ENCODE assay signal across 11 cellular contexts in the genomic region with DNA sequence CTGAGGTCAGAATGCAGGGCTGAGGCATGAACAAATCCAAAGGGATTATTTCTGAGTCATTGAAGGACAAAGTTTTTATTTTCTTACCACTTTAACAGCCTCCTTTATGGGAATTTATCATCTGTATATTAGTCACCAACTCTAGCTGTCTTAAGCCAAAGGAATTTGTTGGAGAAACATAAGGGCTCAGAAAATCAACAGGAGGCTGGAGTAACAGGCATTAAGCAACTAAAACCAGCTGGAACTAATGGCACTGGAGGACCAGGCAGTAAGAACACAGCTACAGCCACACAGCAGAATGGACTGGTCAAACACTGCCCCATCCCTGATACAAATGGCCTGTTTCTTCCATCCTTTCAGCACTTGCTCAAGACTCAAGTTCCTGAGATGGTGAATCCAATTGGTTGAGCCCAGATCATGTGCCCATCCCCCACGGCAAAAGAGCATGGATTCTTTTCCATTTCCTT.
DNase-seq lines count a peak whose midpoint lies in the region; ATAC-seq and TF ChIP-seq lines count a peak whose summit lies in the region.
"Had no signal": no experiment of that assay in that cellular context is flagged by ENCODE, and none has a peak within 500 bp of the region (broad histone marks: within the 10 kb centered on the region; RNA-seq: fewer than 3 reads in every experiment).

No MANE protein-coding gene starts in this region.

- H3K14ac ChIP-seq in trophoblast cell (ENCODE audit: low read length), result no peak overlapping the region

- H2BK12ac ChIP-seq in trophoblast cell (ENCODE audit: low read length), result no peak overlapping the region

- H2AK5ac ChIP-seq in trophoblast cell (ENCODE audit: low read length), result no peak overlapping the region

- no peak for ATAC-seq in naive thymus-derived CD8-positive, alpha-beta T cell

- H3K27me3 Mint-ChIP-seq in naive thymus-derived CD8-positive, alpha-beta T cell, result no peaks in the 10 kb centered on the region
- H3K27me3 Mint-ChIP-seq: activated B cell treated with CpG ODN at 0.5 μM for 24 hours had no signal

- H4K12ac ChIP-seq in trophoblast cell (ENCODE audit: low read depth, low read length), result no peak overlapping the region

- DNase-seq in EL (peak; percentile 93), SJSA1 (ENCODE audit: low read depth in 1 of 2, low spot score in 2 of 2) (peak in 1 of 2 experiments; percentile 53), fibroblast of gingiva (ENCODE audit: low read depth) (peak; percentile 95), trophoblast cell (peak; percentile 29 to 59), spleen (no peak), NCI-H345 treated with DMSO at 0.1 percent for 48 hours (lab: John Stamatoyannopoulos, UW; ENCODE audit: unreplicated experiment) (no peak), G401 (ENCODE audit: low spot score) (no peak)
- DNase-seq in naive thymus-derived CD8-positive, alpha-beta T cell, result no peak
- DNase-seq: activated B cell treated with CpG ODN at 0.5 μM for 24 hours; activated naive CD4-positive, alpha-beta T cell; NCI-H1694 had no signal

- H3K4me2 ChIP-seq in trophoblast cell (ENCODE audit: low read length), result no peak overlapping the region

- no peaks in the 10 kb centered on the region for H3K79me2 ChIP-seq in trophoblast cell (ENCODE audit: control insufficient read depth, insufficient read depth, low read length, poor library complexity)

- no peak for TF ChIP-seq CTCF in spleen (IDR thresholded peaks at IDR 0.05 in 8 of 11, conservative IDR thresholded peaks at IDR 0.05 in 3 of 11)

- H3K4me3 Mint-ChIP-seq in naive thymus-derived CD8-positive, alpha-beta T cell, result no peak overlapping the region
- H3K4me3 Mint-ChIP-seq: activated B cell treated with CpG ODN at 0.5 μM for 24 hours had no signal

- no peak overlapping the region for H4K8ac ChIP-seq in trophoblast cell (ENCODE audit: low read depth, low read length)

- no peak for TF ChIP-seq POLR2A in spleen (IDR thresholded peaks at IDR 0.05)

- H4K91ac ChIP-seq in trophoblast cell (ENCODE audit: low read depth, low read length), result no peak overlapping the region

- H3K36me3 Mint-ChIP-seq in naive thymus-derived CD8-positive, alpha-beta T cell, result no peaks in the 10 kb centered on the region

- no peak overlapping the region for H3K23ac ChIP-seq in trophoblast cell (ENCODE audit: low read length)

- in situ Hi-C loops in G401 (cut with HindIII; ENCODE audit: low sequenced_read_pairs), result no loop called here

- no peaks in the 10 kb centered on the region for H3K9me3 Mint-ChIP-seq in naive thymus-derived CD8-positive, alpha-beta T cell
- H3K9me3 Mint-ChIP-seq: activated B cell treated with CpG ODN at 0.5 μM for 24 hours had no signal

- H3K79me1 ChIP-seq in trophoblast cell (ENCODE audit: low read length), result no peaks in the 10 kb centered on the region

- peaks cover 21% of the 10 kb centered on the region for H3K4me1 ChIP-seq in SJSA1 (replicated peaks)
- peaks cover 0 to 4% of the 10 kb centered on the region in 2 experiments for H3K4me1 ChIP-seq in trophoblast cell (ENCODE audit: control insufficient read depth in 1 of 2, insufficient read depth in 2 of 2, low read length in 2 of 2)
- peaks cover 0 to 16% (median 5%) of the 10 kb centered on the region in 6 donors for H3K4me1 ChIP-seq in spleen

- H3K18ac ChIP-seq in trophoblast cell (ENCODE audit: low read length), result no peak overlapping the region

- no peak overlapping the region for H3K4ac ChIP-seq in trophoblast cell (ENCODE audit: low read depth, low read length)

- H2BK5ac ChIP-seq in trophoblast cell (ENCODE audit: low read depth, low read length, poor library complexity), result no peak overlapping the region

- H3K27ac Mint-ChIP-seq in naive thymus-derived CD8-positive, alpha-beta T cell, result no peak overlapping the region
- H3K27ac Mint-ChIP-seq: activated B cell treated with CpG ODN at 0.5 μM for 24 hours had no signal

- H3K27ac ChIP-seq in SJSA1 (peak overlapping the region; percentile 20), trophoblast cell (ENCODE audit: low read depth, low read length) (no peak overlapping the region), spleen (no peak overlapping the region)

- POLR2A ChIA-PET in naive thymus-derived CD8-positive, alpha-beta T cell (lab: Charles Lee), result no interaction called here

- intact Hi-C loops in spleen (cut with DNase I; ENCODE audit: low total_unique reads), result no loop called here

- no peaks in the 10 kb centered on the region for H3K9me3 ChIP-seq in SJSA1 (replicated peaks)
- H3K9me3 ChIP-seq in trophoblast cell (ENCODE audit: insufficient read depth, low read depth, low read length), result no peaks in the 10 kb centered on the region
- H3K9me3 ChIP-seq in spleen, result no peaks in the 10 kb centered on the region

- no peak overlapping the region for H2AFZ ChIP-seq in trophoblast cell (ENCODE audit: insufficient read depth, low read length, poor library complexity)

- H3K4me3 ChIP-seq in SJSA1 (no peak overlapping the region), trophoblast cell (ENCODE audit: low read depth, low read length) (no peak overlapping the region), spleen (no peak overlapping the region)

- H2BK120ac ChIP-seq in trophoblast cell (ENCODE audit: insufficient read depth, low read length, poor library complexity), result no peak overlapping the region

- H3K36me3 ChIP-seq in SJSA1, result no peaks in the 10 kb centered on the region
- no peaks in the 10 kb centered on the region for H3K36me3 ChIP-seq in trophoblast cell (ENCODE audit: control insufficient read depth in 1 of 2, insufficient read depth in 2 of 2, low read length in 2 of 2)
- H3K36me3 ChIP-seq in spleen, result no peaks in the 10 kb centered on the region

- H3K9ac ChIP-seq in trophoblast cell (ENCODE audit: low read length), result no peak overlapping the region

- peaks cover 6 to 13% (median 12%) of the 10 kb centered on the region in 4 donors for H3K4me1 Mint-ChIP-seq in naive thymus-derived CD8-positive, alpha-beta T cell

- H3K27me3 ChIP-seq in SJSA1 (replicated peaks) (no peaks in the 10 kb centered on the region), trophoblast cell (ENCODE audit: insufficient read depth, low read length) (no peaks in the 10 kb centered on the region), spleen (replicated peaks in 1 of 7) (peaks cover 0 to 3% (median 0%) of the 10 kb centered on the region in 7 donors)

- WGBS in trophoblast cell (ENCODE audit: extremely low coverage, insufficient coverage, insufficient read length), result no CpG with 5 or more reads among the region's 1 CpG
- WGBS in spleen, 5 donors, result 50 to 93% (median 84%) methylated on average over 1 of the region's 1 CpG

Comparison
In these comparisons a context has a peak if more than half of its experiments do, and no peak if none do; other contexts are left out.
1. DNase-seq: peak in EL (single experiment), fibroblast of gingiva (single experiment) and trophoblast cell (2 of 2); none in spleen (single experiment), NCI-H345 treated with DMSO at 0.1 percent for 48 hours (single experiment), G401 (single experiment) and naive thymus-derived CD8-positive, alpha-beta T cell (0 of 10).